ENCODE assay signal across 19 cellular contexts in genomic region chr9:120696551-120697230, GRCh38. TPM values are rescaled to one million over a fixed set of nuclear protein-coding genes. Genes with fewer than 3 reads are reported as not detected.
DNase-seq lines count a peak whose midpoint lies in the region; ATAC-seq and FAIRE-seq lines count a peak whose summit lies in the region.
"Had no signal": no experiment of that assay in that cellular context is flagged by ENCODE, and none has a peak within 500 bp of the region (broad histone marks: within the 10 kb centered on the region; RNA-seq: fewer than 3 reads in every experiment).

No MANE protein-coding gene starts in this region.

- DNase-seq in activated naive CD8-positive, alpha-beta T cell treated with anti-CD3 and anti-CD28 coated beads, Interleukin-2, amount 50 U/mL, for 24 hours = no peak
- no peak for DNase-seq in activated naive CD8-positive, alpha-beta T cell treated with anti-CD3 and anti-CD28 coated beads for 36 hours
- DNase-seq in RCC 7860 (ENCODE audit: low spot score) (peak; percentile 72), fibroblast of peridontal ligament (ENCODE audit: extremely low read depth) (peak; percentile 12), substantia nigra (lab: John Stamatoyannopoulos, UW) (no peak), germinal center (ENCODE audit: low spot score) (no peak), retina (no peak)
- no peak for DNase-seq in stimulated activated CD4-positive, alpha-beta T cell treated with anti-CD3 and anti-CD28 coated beads, Interleukin-4, amount 100 ng/mL, for 1 hour
- DNase-seq: activated T-cell treated with anti-CD3 and anti-CD28 coated beads, Interleukin-2, amount 50 U/mL, for 24 hours; CD4-positive, alpha-beta T cell; DMS79 treated with DMSO at 0.1 percent for 48 hours; GOT3; left colon; MM.1S; NCI-H187 treated with DMSO at 0.1 percent for 48 hours had no signal

- H3K4me1 Mint-ChIP-seq in activated naive CD8-positive, alpha-beta T cell treated with anti-CD3 and anti-CD28 coated beads, Interleukin-2, amount 50 U/mL, for 24 hours = peaks cover 50% of the 10 kb centered on the region
- H3K4me1 Mint-ChIP-seq in activated naive CD8-positive, alpha-beta T cell treated with anti-CD3 and anti-CD28 coated beads for 36 hours = peaks cover 45% of the 10 kb centered on the region

- no peaks in the 10 kb centered on the region for H3K9me3 Mint-ChIP-seq in activated naive CD8-positive, alpha-beta T cell treated with anti-CD3 and anti-CD28 coated beads, Interleukin-2, amount 50 U/mL, for 24 hours
- H3K9me3 Mint-ChIP-seq in activated naive CD8-positive, alpha-beta T cell treated with anti-CD3 and anti-CD28 coated beads for 36 hours = no peaks in the 10 kb centered on the region
- H3K9me3 Mint-ChIP-seq: activated T-cell treated with anti-CD3 and anti-CD28 coated beads, Interleukin-2, amount 50 U/mL, for 24 hours; CD4-positive, alpha-beta T cell; stimulated activated effector memory CD8-positive, alpha-beta T cell treated with anti-CD3 and anti-CD28 coated beads, Interleukin-12 subunit alpha, Interleukin-12 subunit beta, amount 100 ng/mL, for 72 hours had no signal

- no peaks in the 10 kb centered on the region for H3K27me3 Mint-ChIP-seq in activated naive CD8-positive, alpha-beta T cell treated with anti-CD3 and anti-CD28 coated beads, Interleukin-2, amount 50 U/mL, for 24 hours
- H3K27me3 Mint-ChIP-seq in activated naive CD8-positive, alpha-beta T cell treated with anti-CD3 and anti-CD28 coated beads for 36 hours = no peaks in the 10 kb centered on the region
- H3K27me3 Mint-ChIP-seq: activated naive CD8-positive, alpha-beta T cell; activated T-cell treated with anti-CD3 and anti-CD28 coated beads, Interleukin-2, amount 50 U/mL, for 24 hours; CD4-positive, alpha-beta T cell had no signal

- H3K27ac Mint-ChIP-seq in activated naive CD8-positive, alpha-beta T cell treated with anti-CD3 and anti-CD28 coated beads, Interleukin-2, amount 50 U/mL, for 24 hours = no peak overlapping the region
- no peak overlapping the region for H3K27ac Mint-ChIP-seq in activated naive CD8-positive, alpha-beta T cell treated with anti-CD3 and anti-CD28 coated beads for 36 hours
- H3K27ac Mint-ChIP-seq: activated naive CD8-positive, alpha-beta T cell; activated T-cell treated with anti-CD3 and anti-CD28 coated beads, Interleukin-2, amount 50 U/mL, for 24 hours; CD4-positive, alpha-beta T cell; stimulated activated effector memory CD8-positive, alpha-beta T cell treated with anti-CD3 and anti-CD28 coated beads, Interleukin-12 subunit alpha, Interleukin-12 subunit beta, amount 100 ng/mL, for 72 hours had no signal

- H3K4me3 Mint-ChIP-seq in activated naive CD8-positive, alpha-beta T cell treated with anti-CD3 and anti-CD28 coated beads, Interleukin-2, amount 50 U/mL, for 24 hours = no peak overlapping the region
- no peak overlapping the region for H3K4me3 Mint-ChIP-seq in activated naive CD8-positive, alpha-beta T cell treated with anti-CD3 and anti-CD28 coated beads for 36 hours
- H3K4me3 Mint-ChIP-seq: activated naive CD8-positive, alpha-beta T cell; activated T-cell treated with anti-CD3 and anti-CD28 coated beads, Interleukin-2, amount 50 U/mL, for 24 hours; CD4-positive, alpha-beta T cell; stimulated activated effector memory CD8-positive, alpha-beta T cell treated with anti-CD3 and anti-CD28 coated beads, Interleukin-12 subunit alpha, Interleukin-12 subunit beta, amount 100 ng/mL, for 72 hours had no signal

- peak; percentile 16 for ATAC-seq in activated naive CD8-positive, alpha-beta T cell treated with anti-CD3 and anti-CD28 coated beads, Interleukin-2, amount 50 U/mL, for 24 hours
- ATAC-seq: HepG2; left colon; stimulated activated effector memory CD8-positive, alpha-beta T cell treated with anti-CD3 and anti-CD28 coated beads, Interleukin-12 subunit alpha, Interleukin-12 subunit beta, amount 100 ng/mL, for 72 hours had no signal

- FAIRE-seq in RCC 7860 (lab: Jason Lieb, UNC) = peak; percentile 89
- FAIRE-seq: endometrium, HepG2 had no signal

- H3K27ac ChIP-seq in substantia nigra (ENCODE audit: low read depth, low read length, poor library complexity, severe bottlenecking) = peak overlapping the region; percentile 51

- peaks cover 1% of the 10 kb centered on the region for H3K36me3 Mint-ChIP-seq in activated naive CD8-positive, alpha-beta T cell treated with anti-CD3 and anti-CD28 coated beads, Interleukin-2, amount 50 U/mL, for 24 hours (ENCODE audit: low read depth)
- peaks cover 7% of the 10 kb centered on the region for H3K36me3 Mint-ChIP-seq in activated naive CD8-positive, alpha-beta T cell treated with anti-CD3 and anti-CD28 coated beads for 36 hours
- H3K36me3 Mint-ChIP-seq: stimulated activated effector memory CD8-positive, alpha-beta T cell treated with anti-CD3 and anti-CD28 coated beads, Interleukin-12 subunit alpha, Interleukin-12 subunit beta, amount 100 ng/mL, for 72 hours had no signal

RNA-seq across cellular contexts. Expression of gene MEGF9, which starts 17.6 kb away (rescaled TPM):
- total RNA-seq in activated naive CD8-positive, alpha-beta T cell treated with anti-CD3 and anti-CD28 coated beads for 36 hours = 1 to 10 TPM; 3.8 to 3.9 TPM

Comparison
In these comparisons a context has a peak if more than half of its experiments do, and no peak if none do; other contexts are left out.
1. DNase-seq: peak in RCC 7860 (single experiment) and fibroblast of peridontal ligament (single experiment); none in activated naive CD8-positive, alpha-beta T cell treated with anti-CD3 and anti-CD28 coated beads, Interleukin-2, amount 50 U/mL, for 24 hours (single experiment), activated naive CD8-positive, alpha-beta T cell treated with anti-CD3 and anti-CD28 coated beads for 36 hours (single experiment), substantia nigra (0 of 49), germinal center (single experiment), retina (single experiment) and stimulated activated CD4-positive, alpha-beta T cell treated with anti-CD3 and anti-CD28 coated beads, Interleukin-4, amount 100 ng/mL, for 1 hour (single experiment).